ENCODE assay signal across 14 cellular contexts in the genomic region with DNA sequence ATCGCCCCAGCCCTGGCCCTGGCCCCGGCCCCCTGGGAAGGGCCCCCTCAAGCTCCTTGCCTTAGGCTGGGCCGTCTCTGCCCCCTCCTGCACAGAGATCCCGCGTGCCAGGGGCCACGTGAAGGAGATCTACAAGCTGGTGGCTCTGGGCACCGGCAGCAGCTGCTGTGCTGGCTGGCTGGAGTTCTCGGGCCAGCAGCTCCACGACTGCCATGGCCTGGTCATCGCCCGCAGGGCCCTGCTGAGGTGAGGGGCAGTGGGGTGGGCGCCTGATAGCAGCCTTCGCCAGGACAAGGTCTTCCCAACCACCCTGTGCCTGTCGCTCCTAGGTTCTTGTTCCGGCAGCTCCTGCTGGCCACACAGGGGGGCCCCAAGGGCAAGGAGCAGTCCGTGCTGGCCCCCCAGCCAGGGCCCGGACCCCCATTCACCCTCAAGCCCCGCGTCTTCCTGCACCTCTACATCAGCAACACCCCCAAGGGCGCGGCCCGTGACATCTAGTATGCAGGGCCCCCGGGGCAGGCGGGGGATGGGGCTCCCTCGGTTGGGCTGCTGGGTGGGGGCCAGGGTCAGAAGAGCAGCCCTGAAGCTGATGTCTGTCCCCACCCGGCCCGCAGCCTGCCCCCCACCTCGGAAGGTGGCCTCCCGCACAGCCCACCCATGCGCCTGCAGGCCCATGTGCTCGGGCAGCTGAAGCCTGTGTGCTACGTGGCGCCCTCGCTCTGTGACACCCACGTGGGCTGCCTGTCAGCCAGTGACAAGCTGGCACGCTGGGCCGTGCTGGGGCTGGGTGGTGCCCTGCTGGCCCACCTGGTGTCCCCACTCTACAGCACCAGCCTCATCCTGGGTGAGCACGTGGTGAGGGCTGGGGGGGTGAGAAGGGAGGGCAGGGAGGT. TPM values are rescaled to one million over a fixed set of nuclear protein-coding genes. Genes with fewer than 3 reads are reported as not detected.
"Had no signal": no experiment of that assay in that cellular context is flagged by ENCODE, and none has a peak within 500 bp of the region (broad histone marks: within the 10 kb centered on the region; RNA-seq: fewer than 3 reads in every experiment).

No MANE protein-coding gene starts in this region.

- H3K36me3 ChIP-seq: ascending aorta had no signal

- ATAC-seq: left ventricle myocardium superior had no signal

- H3K27ac Mint-ChIP-seq: activated T-helper 17 cell treated with anti-CD3 and anti-CD28 coated beads, Interleukin-2, amount 50 U/mL, for 72 hours; type B pancreatic cell had no signal

- DNase-seq: erythroblast, left ventricle myocardium superior, mesendoderm, natural killer cell, nucleus accumbens, T1000 had no signal

- H3K27ac ChIP-seq: ascending aorta had no signal

- H3K9me3 ChIP-seq: ascending aorta had no signal

- H3K36me3 Mint-ChIP-seq: natural killer cell, type B pancreatic cell had no signal

- H3K4me3 Mint-ChIP-seq: type B pancreatic cell had no signal

- H3K4me3 ChIP-seq: ascending aorta had no signal

- H3K4me1 ChIP-seq: ascending aorta had no signal

- H3K27me3 Mint-ChIP-seq: activated naive CD8-positive, alpha-beta T cell treated with anti-CD3 and anti-CD28 coated beads, Interleukin-2, amount 50 U/mL, for 24 hours; activated T-helper 17 cell treated with anti-CD3 and anti-CD28 coated beads, Interleukin-2, amount 50 U/mL, for 72 hours; type B pancreatic cell had no signal

- H3K9me3 Mint-ChIP-seq: activated naive CD8-positive, alpha-beta T cell treated with anti-CD3 and anti-CD28 coated beads, Interleukin-2, amount 50 U/mL, for 24 hours; activated T-helper 17 cell treated with anti-CD3 and anti-CD28 coated beads, Interleukin-2, amount 50 U/mL, for 72 hours; natural killer cell; type B pancreatic cell had no signal

RNA-seq across cellular contexts. Expression of gene ADAD2, which starts 4.5 kb away (rescaled TPM):
- total RNA-seq: activated T-helper 17 cell treated with anti-CD3 and anti-CD28 coated beads, Interleukin-2, amount 50 U/mL, for 72 hours; ascending aorta; dermis microvascular lymphatic vessel endothelial cell; kidney epithelial cell; left ventricle myocardium superior; natural killer cell; posterior vena cava; skeletal muscle tissue had no signal

RNA-seq across cellular contexts. Expression of gene KCNG4, which starts 44.4 kb away (rescaled TPM):
- total RNA-seq: activated T-helper 17 cell treated with anti-CD3 and anti-CD28 coated beads, Interleukin-2, amount 50 U/mL, for 72 hours; ascending aorta; dermis microvascular lymphatic vessel endothelial cell; kidney epithelial cell; left ventricle myocardium superior; natural killer cell; posterior vena cava; skeletal muscle tissue had no signal

RNA-seq across cellular contexts. Expression of gene DNAAF1, which starts 50.3 kb away (rescaled TPM):
- total RNA-seq: ascending aorta, kidney epithelial cell, left ventricle myocardium superior, posterior vena cava, skeletal muscle tissue had no signal
